ENCODE assay signal across 1 cellular context in the genomic region with DNA sequence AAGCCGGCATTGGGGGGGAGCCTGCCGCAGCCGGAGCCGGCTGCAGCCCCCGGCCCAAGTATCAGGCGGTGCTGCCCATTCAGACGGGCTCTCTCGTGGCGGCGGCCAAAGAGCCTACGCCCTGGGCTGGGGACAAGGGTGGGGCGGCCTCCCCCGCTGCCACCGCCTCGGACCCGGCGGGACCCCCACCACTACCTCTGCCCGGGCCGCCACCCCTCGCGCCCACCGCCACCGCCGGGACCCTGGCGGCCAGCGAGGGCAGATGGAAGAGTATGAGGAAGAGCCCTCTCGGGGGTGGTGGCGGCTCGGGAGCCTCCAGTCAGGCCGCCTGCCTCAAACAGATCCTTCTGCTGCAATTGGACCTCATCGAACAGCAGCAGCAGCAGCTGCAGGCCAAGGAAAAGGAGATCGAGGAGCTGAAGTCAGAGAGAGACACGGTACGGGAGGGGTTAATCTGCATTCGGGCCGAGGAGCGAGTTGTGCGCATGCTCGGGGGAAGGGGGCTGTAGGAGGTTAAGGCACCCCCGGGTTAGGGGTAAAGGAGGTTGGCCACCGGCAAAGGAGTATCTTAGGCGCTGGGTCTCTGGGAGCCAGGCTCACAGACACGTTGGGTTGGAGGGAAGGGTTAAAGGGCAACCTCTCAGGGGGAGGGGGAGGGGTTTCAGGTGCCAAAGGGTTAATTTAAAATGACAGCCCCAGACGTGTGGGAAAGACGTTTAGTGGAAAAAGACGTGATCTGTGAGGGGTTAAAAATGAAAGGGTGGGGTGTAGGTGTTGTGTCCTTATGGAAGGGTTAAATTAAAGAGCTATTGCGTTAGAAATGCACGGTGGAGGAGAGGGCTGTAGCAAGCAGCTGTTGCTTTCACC.
A peak's percentile ranks its signal among the peaks of the same experiment; 100 is the strongest.
TF ChIP-seq lines count a peak whose summit lies in the region.

No MANE protein-coding gene starts in this region.

TF ChIP-seq in K562, 482 proteins besides CTCF, POLR2A, EP300 and RAD21 (continued from another document):
- TF ChIP-seq, protein P1, sequence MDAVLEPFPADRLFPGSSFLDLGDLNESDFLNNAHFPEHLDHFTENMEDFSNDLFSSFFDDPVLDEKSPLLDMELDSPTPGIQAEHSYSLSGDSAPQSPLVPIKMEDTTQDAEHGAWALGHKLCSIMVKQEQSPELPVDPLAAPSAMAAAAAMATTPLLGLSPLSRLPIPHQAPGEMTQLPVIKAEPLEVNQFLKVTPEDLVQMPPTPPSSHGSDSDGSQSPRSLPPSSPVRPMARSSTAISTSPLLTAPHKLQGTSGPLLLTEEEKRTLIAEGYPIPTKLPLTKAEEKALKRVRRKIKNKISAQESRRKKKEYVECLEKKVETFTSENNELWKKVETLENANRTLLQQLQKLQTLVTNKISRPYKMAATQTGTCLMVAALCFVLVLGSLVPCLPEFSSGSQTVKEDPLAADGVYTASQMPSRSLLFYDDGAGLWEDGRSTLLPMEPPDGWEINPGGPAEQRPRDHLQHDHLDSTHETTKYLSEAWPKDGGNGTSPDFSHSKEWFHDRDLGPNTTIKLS (IDR thresholded peaks at IDR 0.05; ENCODE audit: borderline replicate concordance, low read depth) = peak; percentile 51; the same call in 1 of the 2 replicates
- TF ChIP-seq, protein P2, sequence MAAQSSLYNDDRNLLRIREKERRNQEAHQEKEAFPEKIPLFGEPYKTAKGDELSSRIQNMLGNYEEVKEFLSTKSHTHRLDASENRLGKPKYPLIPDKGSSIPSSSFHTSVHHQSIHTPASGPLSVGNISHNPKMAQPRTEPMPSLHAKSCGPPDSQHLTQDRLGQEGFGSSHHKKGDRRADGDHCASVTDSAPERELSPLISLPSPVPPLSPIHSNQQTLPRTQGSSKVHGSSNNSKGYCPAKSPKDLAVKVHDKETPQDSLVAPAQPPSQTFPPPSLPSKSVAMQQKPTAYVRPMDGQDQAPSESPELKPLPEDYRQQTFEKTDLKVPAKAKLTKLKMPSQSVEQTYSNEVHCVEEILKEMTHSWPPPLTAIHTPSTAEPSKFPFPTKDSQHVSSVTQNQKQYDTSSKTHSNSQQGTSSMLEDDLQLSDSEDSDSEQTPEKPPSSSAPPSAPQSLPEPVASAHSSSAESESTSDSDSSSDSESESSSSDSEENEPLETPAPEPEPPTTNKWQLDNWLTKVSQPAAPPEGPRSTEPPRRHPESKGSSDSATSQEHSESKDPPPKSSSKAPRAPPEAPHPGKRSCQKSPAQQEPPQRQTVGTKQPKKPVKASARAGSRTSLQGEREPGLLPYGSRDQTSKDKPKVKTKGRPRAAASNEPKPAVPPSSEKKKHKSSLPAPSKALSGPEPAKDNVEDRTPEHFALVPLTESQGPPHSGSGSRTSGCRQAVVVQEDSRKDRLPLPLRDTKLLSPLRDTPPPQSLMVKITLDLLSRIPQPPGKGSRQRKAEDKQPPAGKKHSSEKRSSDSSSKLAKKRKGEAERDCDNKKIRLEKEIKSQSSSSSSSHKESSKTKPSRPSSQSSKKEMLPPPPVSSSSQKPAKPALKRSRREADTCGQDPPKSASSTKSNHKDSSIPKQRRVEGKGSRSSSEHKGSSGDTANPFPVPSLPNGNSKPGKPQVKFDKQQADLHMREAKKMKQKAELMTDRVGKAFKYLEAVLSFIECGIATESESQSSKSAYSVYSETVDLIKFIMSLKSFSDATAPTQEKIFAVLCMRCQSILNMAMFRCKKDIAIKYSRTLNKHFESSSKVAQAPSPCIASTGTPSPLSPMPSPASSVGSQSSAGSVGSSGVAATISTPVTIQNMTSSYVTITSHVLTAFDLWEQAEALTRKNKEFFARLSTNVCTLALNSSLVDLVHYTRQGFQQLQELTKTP (IDR thresholded peaks at IDR 0.05; ENCODE audit: low read depth in 1 of 2, partially characterized antibody in 2 of 2) = peak; percentile 24 to 100
